2 cellular contexts compared by ENCODE assay signal in the genomic region with DNA sequence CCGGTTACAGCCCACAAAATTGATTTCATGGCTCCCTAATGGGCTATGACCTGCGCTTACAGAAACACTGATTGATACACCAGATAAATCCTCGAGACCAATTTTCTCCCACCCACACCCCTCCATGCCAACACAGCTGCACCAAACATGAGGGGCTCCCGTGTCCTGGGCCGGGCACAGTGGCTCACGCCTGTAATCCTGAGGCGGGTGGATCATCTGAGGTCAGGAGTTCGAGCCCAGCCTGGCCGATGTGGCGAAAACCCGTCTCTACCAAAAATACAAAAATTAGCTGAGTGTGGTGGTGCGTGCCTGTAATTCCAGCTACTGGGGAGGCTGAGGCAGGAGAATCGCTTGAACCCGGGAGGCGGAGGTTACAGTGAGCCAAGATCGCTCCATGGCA. TPM values are rescaled to one million over a fixed set of nuclear protein-coding genes. Genes with fewer than 3 reads are reported as not detected.
"Had no signal": no experiment of that assay in that cellular context is flagged by ENCODE, and none has a peak within 500 bp of the region (broad histone marks: within the 10 kb centered on the region; RNA-seq: fewer than 3 reads in every experiment).

No MANE protein-coding gene starts in this region.

RNA-seq across cellular contexts. Expression of a gene that starts 27.1 kb away (rescaled TPM):
- total RNA-seq: LHCN-M2, MCF 10A had no signal
